Comparison of ENCODE assay signal across 1 cellular context in the genomic region with DNA sequence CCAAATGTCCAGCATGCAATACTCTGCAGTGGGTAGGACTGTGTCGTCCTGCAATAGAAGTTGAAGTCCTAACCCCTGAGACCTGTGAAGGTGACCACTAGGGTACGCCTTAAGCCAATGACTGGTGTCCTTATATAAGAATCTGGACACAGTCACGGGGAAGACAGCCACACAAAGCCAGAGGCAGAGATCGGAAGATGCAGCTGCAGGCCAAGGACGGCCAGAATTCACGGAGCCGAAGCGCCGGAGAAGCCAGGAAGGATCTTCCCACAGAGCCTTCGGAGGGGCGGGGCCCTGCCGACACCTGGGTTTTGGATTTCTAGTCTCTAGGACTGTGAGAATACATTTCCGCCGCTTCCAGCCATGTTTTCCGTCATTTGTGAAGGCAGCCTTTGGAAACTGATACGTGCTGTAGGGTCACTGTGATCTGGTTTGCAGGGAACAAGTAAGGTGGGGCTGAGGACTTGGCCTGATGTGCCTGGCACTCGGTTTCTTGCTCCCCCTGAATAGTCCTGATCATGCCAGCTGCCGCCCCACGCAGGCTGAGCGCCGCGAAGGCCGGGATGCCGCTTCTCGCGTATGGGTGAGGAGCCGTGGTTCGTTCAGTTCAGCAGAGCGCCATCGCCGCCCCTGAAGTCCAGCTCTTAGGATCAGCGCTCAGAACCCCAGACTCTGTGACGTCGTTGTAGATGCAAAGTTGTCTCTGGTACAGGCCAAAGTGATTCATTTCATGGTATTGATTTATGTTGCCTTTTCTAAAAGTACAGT.
TF ChIP-seq lines count a peak whose summit lies in the region.

No MANE protein-coding gene starts in this region.

TF ChIP-seq in K562, 482 proteins besides CTCF, POLR2A, EP300 and RAD21:
- TF ChIP-seq ZNF780A (CRISPR knock-in tag; IDR thresholded peaks at IDR 0.05) (no peak), GTF2E2 (tag; IDR thresholded peaks at IDR 0.05) (no peak), HNRNPUL1 (IDR thresholded peaks at IDR 0.05; ENCODE audit: low read length) (no peak), ZNF311 (CRISPR knock-in tag; IDR thresholded peaks at IDR 0.05) (no peak), KDM4B (IDR thresholded peaks at IDR 0.05; ENCODE audit: borderline replicate concordance in 2 of 2, low read depth in 1 of 2) (no peak), MYNN (IDR thresholded peaks at IDR 0.05) (no peak), MYNN (CRISPR knock-in tag; IDR thresholded peaks at IDR 0.05) (no peak), HMG20B (CRISPR knock-in tag; IDR thresholded peaks at IDR 0.05) (no peak), OTX1 (CRISPR knock-in tag; IDR thresholded peaks at IDR 0.05) (no peak), RB1 (IDR thresholded peaks at IDR 0.05; ENCODE audit: low read depth) (no peak), ZNF232 (CRISPR knock-in tag; IDR thresholded peaks at IDR 0.05) (no peak), PHTF2 (CRISPR knock-in tag; IDR thresholded peaks at IDR 0.05) (no peak), ZNF239 (CRISPR knock-in tag; IDR thresholded peaks at IDR 0.05) (no peak), EP400 (IDR thresholded peaks at IDR 0.05) (no peak)
- TF ChIP-seq, protein P1, sequence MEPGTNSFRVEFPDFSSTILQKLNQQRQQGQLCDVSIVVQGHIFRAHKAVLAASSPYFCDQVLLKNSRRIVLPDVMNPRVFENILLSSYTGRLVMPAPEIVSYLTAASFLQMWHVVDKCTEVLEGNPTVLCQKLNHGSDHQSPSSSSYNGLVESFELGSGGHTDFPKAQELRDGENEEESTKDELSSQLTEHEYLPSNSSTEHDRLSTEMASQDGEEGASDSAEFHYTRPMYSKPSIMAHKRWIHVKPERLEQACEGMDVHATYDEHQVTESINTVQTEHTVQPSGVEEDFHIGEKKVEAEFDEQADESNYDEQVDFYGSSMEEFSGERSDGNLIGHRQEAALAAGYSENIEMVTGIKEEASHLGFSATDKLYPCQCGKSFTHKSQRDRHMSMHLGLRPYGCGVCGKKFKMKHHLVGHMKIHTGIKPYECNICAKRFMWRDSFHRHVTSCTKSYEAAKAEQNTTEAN (CRISPR knock-in tag; IDR thresholded peaks at IDR 0.05) = no peak
- TF ChIP-seq, protein P2, sequence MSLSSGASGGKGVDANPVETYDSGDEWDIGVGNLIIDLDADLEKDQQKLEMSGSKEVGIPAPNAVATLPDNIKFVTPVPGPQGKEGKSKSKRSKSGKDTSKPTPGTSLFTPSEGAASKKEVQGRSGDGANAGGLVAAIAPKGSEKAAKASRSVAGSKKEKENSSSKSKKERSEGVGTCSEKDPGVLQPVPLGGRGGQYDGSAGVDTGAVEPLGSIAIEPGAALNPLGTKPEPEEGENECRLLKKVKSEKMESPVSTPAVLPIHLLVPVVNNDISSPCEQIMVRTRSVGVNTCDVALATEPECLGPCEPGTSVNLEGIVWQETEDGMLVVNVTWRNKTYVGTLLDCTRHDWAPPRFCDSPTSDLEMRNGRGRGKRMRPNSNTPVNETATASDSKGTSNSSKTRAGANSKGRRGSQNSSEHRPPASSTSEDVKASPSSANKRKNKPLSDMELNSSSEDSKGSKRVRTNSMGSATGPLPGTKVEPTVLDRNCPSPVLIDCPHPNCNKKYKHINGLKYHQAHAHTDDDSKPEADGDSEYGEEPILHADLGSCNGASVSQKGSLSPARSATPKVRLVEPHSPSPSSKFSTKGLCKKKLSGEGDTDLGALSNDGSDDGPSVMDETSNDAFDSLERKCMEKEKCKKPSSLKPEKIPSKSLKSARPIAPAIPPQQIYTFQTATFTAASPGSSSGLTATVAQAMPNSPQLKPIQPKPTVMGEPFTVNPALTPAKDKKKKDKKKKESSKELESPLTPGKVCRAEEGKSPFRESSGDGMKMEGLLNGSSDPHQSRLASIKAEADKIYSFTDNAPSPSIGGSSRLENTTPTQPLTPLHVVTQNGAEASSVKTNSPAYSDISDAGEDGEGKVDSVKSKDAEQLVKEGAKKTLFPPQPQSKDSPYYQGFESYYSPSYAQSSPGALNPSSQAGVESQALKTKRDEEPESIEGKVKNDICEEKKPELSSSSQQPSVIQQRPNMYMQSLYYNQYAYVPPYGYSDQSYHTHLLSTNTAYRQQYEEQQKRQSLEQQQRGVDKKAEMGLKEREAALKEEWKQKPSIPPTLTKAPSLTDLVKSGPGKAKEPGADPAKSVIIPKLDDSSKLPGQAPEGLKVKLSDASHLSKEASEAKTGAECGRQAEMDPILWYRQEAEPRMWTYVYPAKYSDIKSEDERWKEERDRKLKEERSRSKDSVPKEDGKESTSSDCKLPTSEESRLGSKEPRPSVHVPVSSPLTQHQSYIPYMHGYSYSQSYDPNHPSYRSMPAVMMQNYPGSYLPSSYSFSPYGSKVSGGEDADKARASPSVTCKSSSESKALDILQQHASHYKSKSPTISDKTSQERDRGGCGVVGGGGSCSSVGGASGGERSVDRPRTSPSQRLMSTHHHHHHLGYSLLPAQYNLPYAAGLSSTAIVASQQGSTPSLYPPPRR (CRISPR knock-in tag; IDR thresholded peaks at IDR 0.05; ENCODE audit: borderline replicate concordance) = no peak
- TF ChIP-seq, protein P3, sequence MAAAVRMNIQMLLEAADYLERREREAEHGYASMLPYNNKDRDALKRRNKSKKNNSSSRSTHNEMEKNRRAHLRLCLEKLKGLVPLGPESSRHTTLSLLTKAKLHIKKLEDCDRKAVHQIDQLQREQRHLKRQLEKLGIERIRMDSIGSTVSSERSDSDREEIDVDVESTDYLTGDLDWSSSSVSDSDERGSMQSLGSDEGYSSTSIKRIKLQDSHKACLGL (CRISPR knock-in tag; IDR thresholded peaks at IDR 0.05; ENCODE audit: borderline replicate concordance, poor library complexity, severe bottlenecking) = no peak
- TF ChIP-seq, protein P4, sequence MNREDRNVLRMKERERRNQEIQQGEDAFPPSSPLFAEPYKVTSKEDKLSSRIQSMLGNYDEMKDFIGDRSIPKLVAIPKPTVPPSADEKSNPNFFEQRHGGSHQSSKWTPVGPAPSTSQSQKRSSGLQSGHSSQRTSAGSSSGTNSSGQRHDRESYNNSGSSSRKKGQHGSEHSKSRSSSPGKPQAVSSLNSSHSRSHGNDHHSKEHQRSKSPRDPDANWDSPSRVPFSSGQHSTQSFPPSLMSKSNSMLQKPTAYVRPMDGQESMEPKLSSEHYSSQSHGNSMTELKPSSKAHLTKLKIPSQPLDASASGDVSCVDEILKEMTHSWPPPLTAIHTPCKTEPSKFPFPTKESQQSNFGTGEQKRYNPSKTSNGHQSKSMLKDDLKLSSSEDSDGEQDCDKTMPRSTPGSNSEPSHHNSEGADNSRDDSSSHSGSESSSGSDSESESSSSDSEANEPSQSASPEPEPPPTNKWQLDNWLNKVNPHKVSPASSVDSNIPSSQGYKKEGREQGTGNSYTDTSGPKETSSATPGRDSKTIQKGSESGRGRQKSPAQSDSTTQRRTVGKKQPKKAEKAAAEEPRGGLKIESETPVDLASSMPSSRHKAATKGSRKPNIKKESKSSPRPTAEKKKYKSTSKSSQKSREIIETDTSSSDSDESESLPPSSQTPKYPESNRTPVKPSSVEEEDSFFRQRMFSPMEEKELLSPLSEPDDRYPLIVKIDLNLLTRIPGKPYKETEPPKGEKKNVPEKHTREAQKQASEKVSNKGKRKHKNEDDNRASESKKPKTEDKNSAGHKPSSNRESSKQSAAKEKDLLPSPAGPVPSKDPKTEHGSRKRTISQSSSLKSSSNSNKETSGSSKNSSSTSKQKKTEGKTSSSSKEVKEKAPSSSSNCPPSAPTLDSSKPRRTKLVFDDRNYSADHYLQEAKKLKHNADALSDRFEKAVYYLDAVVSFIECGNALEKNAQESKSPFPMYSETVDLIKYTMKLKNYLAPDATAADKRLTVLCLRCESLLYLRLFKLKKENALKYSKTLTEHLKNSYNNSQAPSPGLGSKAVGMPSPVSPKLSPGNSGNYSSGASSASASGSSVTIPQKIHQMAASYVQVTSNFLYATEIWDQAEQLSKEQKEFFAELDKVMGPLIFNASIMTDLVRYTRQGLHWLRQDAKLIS (CRISPR knock-in tag; IDR thresholded peaks at IDR 0.05) = no peak
- TF ChIP-seq, protein P5, sequence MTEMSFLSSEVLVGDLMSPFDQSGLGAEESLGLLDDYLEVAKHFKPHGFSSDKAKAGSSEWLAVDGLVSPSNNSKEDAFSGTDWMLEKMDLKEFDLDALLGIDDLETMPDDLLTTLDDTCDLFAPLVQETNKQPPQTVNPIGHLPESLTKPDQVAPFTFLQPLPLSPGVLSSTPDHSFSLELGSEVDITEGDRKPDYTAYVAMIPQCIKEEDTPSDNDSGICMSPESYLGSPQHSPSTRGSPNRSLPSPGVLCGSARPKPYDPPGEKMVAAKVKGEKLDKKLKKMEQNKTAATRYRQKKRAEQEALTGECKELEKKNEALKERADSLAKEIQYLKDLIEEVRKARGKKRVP (CRISPR knock-in tag; IDR thresholded peaks at IDR 0.05) = no peak
- TF ChIP-seq, protein P6, sequence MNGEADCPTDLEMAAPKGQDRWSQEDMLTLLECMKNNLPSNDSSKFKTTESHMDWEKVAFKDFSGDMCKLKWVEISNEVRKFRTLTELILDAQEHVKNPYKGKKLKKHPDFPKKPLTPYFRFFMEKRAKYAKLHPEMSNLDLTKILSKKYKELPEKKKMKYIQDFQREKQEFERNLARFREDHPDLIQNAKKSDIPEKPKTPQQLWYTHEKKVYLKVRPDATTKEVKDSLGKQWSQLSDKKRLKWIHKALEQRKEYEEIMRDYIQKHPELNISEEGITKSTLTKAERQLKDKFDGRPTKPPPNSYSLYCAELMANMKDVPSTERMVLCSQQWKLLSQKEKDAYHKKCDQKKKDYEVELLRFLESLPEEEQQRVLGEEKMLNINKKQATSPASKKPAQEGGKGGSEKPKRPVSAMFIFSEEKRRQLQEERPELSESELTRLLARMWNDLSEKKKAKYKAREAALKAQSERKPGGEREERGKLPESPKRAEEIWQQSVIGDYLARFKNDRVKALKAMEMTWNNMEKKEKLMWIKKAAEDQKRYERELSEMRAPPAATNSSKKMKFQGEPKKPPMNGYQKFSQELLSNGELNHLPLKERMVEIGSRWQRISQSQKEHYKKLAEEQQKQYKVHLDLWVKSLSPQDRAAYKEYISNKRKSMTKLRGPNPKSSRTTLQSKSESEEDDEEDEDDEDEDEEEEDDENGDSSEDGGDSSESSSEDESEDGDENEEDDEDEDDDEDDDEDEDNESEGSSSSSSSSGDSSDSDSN (IDR thresholded peaks at IDR 0.05; ENCODE audit: borderline replicate concordance in 1 of 2, low read depth in 2 of 2, low read length in 2 of 2) = no peak
- TF ChIP-seq, protein P7, sequence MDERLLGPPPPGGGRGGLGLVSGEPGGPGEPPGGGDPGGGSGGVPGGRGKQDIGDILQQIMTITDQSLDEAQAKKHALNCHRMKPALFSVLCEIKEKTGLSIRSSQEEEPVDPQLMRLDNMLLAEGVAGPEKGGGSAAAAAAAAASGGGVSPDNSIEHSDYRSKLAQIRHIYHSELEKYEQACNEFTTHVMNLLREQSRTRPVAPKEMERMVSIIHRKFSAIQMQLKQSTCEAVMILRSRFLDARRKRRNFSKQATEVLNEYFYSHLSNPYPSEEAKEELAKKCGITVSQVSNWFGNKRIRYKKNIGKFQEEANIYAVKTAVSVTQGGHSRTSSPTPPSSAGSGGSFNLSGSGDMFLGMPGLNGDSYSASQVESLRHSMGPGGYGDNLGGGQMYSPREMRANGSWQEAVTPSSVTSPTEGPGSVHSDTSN (CRISPR knock-in tag; IDR thresholded peaks at IDR 0.05; ENCODE audit: low read depth) = no peak
- TF ChIP-seq, protein P7 (tag; conservative IDR thresholded peaks at IDR 0.05; ENCODE audit: low read depth) = no peak
